Comparison of ENCODE assay signal across 19 cellular contexts in the genomic region with DNA sequence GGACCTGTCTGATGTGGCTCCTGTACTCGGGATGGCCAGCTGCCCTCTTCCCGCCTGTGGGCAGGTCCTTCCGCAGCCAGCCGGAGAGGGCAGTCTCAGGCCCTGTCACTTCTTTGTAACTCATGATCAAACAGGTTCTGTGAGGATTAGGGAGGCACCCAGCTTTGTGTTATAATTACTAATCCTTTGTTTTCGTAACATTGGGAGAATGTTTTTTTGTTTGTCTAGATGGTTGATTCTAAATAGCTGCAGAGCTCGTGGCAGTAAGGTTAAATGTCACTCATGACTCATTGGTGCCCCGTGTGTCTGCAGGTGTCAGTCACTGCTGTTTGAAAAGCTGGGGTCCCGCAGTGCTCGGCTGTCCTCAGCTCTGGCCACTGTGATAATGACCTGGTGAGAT.
A peak's percentile ranks its signal among the peaks of the same experiment; 100 is the strongest.
DNase-seq lines count a peak whose midpoint lies in the region; ATAC-seq, FAIRE-seq and TF ChIP-seq lines count a peak whose summit lies in the region.
"Had no signal": no experiment of that assay in that cellular context is flagged by ENCODE, and none has a peak within 500 bp of the region (broad histone marks: within the 10 kb centered on the region; RNA-seq: fewer than 3 reads in every experiment).

No MANE protein-coding gene starts in this region.

- H3K9me3 ChIP-seq in pancreas = no peaks in the 10 kb centered on the region
- peaks cover 0 to 11% (median 5%) of the 10 kb centered on the region in 4 donors for H3K9me3 ChIP-seq in Peyer's patch
- H3K9me3 ChIP-seq: vagina had no signal

- TF ChIP-seq POLR2A in Peyer's patch (IDR thresholded peaks at IDR 0.05) = no peak

- WGBS in pancreas, 2 donors = 53% methylated on average over 9 of the region's 9 CpGs

- H3K27ac ChIP-seq in pancreas (no peak overlapping the region), Peyer's patch (no peak overlapping the region)
- H3K27ac ChIP-seq: vagina had no signal

- H3K4me3 ChIP-seq in pancreas (no peak overlapping the region), Peyer's patch (no peak overlapping the region)
- H3K4me3 ChIP-seq: vagina had no signal

- DNase-seq in DMS53 (lab: John Stamatoyannopoulos, UW) (peak; percentile 94), NCI-H69 (lab: John Stamatoyannopoulos, UW) (peak; percentile 88), dermis blood vessel endothelial cell (peak; percentile 6), pancreas (peak in 2 of 6 donors; percentile 24 to 36), SIG-M5 (lab: John Stamatoyannopoulos, UW) (no peak), Peyer's patch (no peak)
- DNase-seq: activated CD8-positive, alpha-beta memory T cell treated with anti-CD3 and anti-CD28 coated beads for 24 hours; Caco-2; central memory CD4-positive, alpha-beta T cell; effector memory CD4-positive, alpha-beta T cell; hippocampal formation; KG1; kidney; NCI-H1105; stimulated activated CD4-positive, alpha-beta T cell treated with anti-CD3 and anti-CD28 coated beads, Interleukin-2, amount 100 ng/mL, for 48 hours had no signal

- H3K27me3 ChIP-seq in pancreas (no peaks in the 10 kb centered on the region), Peyer's patch (no peaks in the 10 kb centered on the region)
- H3K27me3 ChIP-seq: vagina had no signal

- TF ChIP-seq CTCF in pancreas (IDR thresholded peaks at IDR 0.05) (no peak), Peyer's patch (IDR thresholded peaks at IDR 0.05) (no peak)

- intact Hi-C loops in pancreas (cut with DNase I) = no loop called here

- ATAC-seq in pancreas = peak; percentile 55 to 79 (median 66)
- no peak for ATAC-seq in GM21786 (IDR thresholded peaks at IDR 0.05; ENCODE audit: unreplicated experiment)
- no peak for ATAC-seq in GM21576 (IDR thresholded peaks at IDR 0.05; ENCODE audit: unreplicated experiment)
- ATAC-seq: sciatic nerve had no signal

- H3K4me1 ChIP-seq in pancreas = peaks cover 4 to 7% (median 6%) of the 10 kb centered on the region in 3 donors
- peaks cover 0 to 7% (median 0%) of the 10 kb centered on the region in 4 donors for H3K4me1 ChIP-seq in Peyer's patch
- H3K4me1 ChIP-seq: vagina had no signal

- no peaks in the 10 kb centered on the region for H3K36me3 ChIP-seq in pancreas
- no peaks in the 10 kb centered on the region for H3K36me3 ChIP-seq in Peyer's patch
- H3K36me3 ChIP-seq: vagina had no signal

- FAIRE-seq in pancreas (lab: Jason Lieb, UNC) = no peak
- FAIRE-seq: kidney had no signal

Comparison
In these comparisons a context has a peak if more than half of its experiments do, and no peak if none do; other contexts are left out.
1. DNase-seq: peak in DMS53 (single experiment), NCI-H69 (single experiment) and dermis blood vessel endothelial cell (single experiment); none in SIG-M5 (single experiment) and Peyer's patch (0 of 3).
2. ATAC-seq: peak in pancreas (4 of 4); none in GM21786 (single experiment) and GM21576 (single experiment).